In the genomic region with DNA sequence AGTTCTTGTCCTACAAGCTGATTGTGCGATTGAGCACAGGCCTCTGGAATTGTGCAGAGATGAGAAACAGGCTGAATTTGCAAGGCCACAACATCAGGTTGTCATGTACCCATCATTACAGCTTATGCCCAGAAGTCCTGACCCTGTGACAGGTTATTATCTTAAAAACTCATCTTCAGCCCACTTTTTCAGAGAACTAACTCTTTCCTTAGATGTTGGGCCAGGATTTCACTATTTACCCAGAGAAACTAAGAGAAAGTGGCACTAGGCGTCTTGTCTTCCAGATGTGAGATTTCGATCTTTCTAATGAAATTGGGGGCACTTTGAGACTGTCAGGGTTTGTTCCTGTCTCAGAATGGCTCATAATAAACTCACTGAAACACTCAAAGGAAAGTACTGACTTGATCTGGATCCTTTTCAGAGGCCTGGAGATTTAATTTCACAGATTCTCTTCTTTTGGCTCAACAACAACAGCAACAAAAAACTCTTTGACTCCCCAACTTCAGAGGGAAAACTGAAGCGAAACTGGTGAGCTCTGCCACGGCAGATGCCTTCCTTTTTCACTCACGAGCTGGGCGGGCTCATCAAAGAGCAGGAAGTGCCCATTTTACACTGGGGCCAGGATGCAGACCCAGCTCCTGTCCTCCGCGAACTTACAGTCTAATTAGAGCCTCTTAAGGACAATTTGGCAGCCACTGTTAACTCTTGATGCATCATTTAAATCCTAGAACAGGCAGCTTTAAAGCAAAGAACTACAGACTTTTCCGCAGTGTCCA, we compare ENCODE assay signal across 11 cellular contexts. TPM values are rescaled to one million over a fixed set of nuclear protein-coding genes. Genes with fewer than 3 reads are reported as not detected.
DNase-seq lines count a peak whose midpoint lies in the region; ATAC-seq, FAIRE-seq and TF ChIP-seq lines count a peak whose summit lies in the region.
"Had no signal": no experiment of that assay in that cellular context is flagged by ENCODE, and none has a peak within 500 bp of the region (broad histone marks: within the 10 kb centered on the region; RNA-seq: fewer than 3 reads in every experiment).

No MANE protein-coding gene starts in this region.

- no peak overlapping the region for H3K4me2 ChIP-seq in Karpas-422 (ENCODE audit: low read depth, low read length, poor library complexity, severe bottlenecking)

- H3K4me1 ChIP-seq in cardiac muscle cell (ENCODE audit: low read depth) (no peaks in the 10 kb centered on the region), right atrium auricular region (peaks cover 0 to 15% of the 10 kb centered on the region in 2 donors), lower lobe of right lung (peaks cover 34% of the 10 kb centered on the region), upper lobe of left lung (peaks cover 8 to 21% (median 16%) of the 10 kb centered on the region in 4 donors), Karpas-422 (ENCODE audit: low read length) (peaks cover 4% of the 10 kb centered on the region; the same call in 1 of the 2 replicates)

- TF ChIP-seq EP300 in upper lobe of left lung (IDR thresholded peaks at IDR 0.05), result no peak

- no peaks in the 10 kb centered on the region for H3K9me3 Mint-ChIP-seq in activated T-helper 17 cell treated with anti-CD3 and anti-CD28 coated beads, Interleukin-2, amount 50 U/mL, for 72 hours

- no peak for TF ChIP-seq POLR2A in upper lobe of left lung (IDR thresholded peaks at IDR 0.05)
- TF ChIP-seq POLR2A in GM12891 (IDR thresholded peaks at IDR 0.05; ENCODE audit: low read depth, low read length), result no peak

- no peaks in the 10 kb centered on the region for H4K20me1 ChIP-seq in Karpas-422 (ENCODE audit: insufficient read depth, low read depth, low read length)

- H3K4me1 Mint-ChIP-seq in activated T-helper 17 cell treated with anti-CD3 and anti-CD28 coated beads, Interleukin-2, amount 50 U/mL, for 72 hours, result peaks cover 10% of the 10 kb centered on the region

- no peak for FAIRE-seq in GM12891 (lab: Jason Lieb, UNC)

- H3K4me3 ChIP-seq in cardiac muscle cell (no peak overlapping the region), right atrium auricular region (no peak overlapping the region), lower lobe of right lung (no peak overlapping the region), upper lobe of left lung (no peak overlapping the region), Karpas-422 (ENCODE audit: low read length) (no peak overlapping the region)

- TF ChIP-seq CTCF in cardiac muscle cell (IDR thresholded peaks at IDR 0.05; ENCODE audit: low read depth, low read length) (no peak), right atrium auricular region (IDR thresholded peaks at IDR 0.05) (no peak), lower lobe of right lung (IDR thresholded peaks at IDR 0.05) (no peak), upper lobe of left lung (IDR thresholded peaks at IDR 0.05) (no peak)

- H3K9me3 ChIP-seq in cardiac muscle cell (ENCODE audit: low read depth) (no peaks in the 10 kb centered on the region), right atrium auricular region (no peaks in the 10 kb centered on the region), lower lobe of right lung (no peaks in the 10 kb centered on the region), upper lobe of left lung (no peaks in the 10 kb centered on the region), Karpas-422 (ENCODE audit: low read length) (no peaks in the 10 kb centered on the region)
- H3K9me3 ChIP-seq: Caco-2 had no signal

- H3K27ac ChIP-seq in cardiac muscle cell, result peak overlapping the region; percentile 41
- no peak overlapping the region for H3K27ac ChIP-seq in right atrium auricular region
- peak overlapping the region; percentile 59 for H3K27ac ChIP-seq in lower lobe of right lung
- H3K27ac ChIP-seq in upper lobe of left lung, result peak overlapping the region; percentile 8 to 44 (median 34)
- no peak overlapping the region for H3K27ac ChIP-seq in Karpas-422 (ENCODE audit: low read length)

- peaks cover 24% of the 10 kb centered on the region for H3K36me3 ChIP-seq in cardiac muscle cell
- peaks cover 11% of the 10 kb centered on the region for H3K36me3 ChIP-seq in right atrium auricular region
- peaks cover 22% of the 10 kb centered on the region for H3K36me3 ChIP-seq in lower lobe of right lung
- peaks cover 3 to 28% (median 16%) of the 10 kb centered on the region in 4 donors for H3K36me3 ChIP-seq in upper lobe of left lung
- H3K36me3 ChIP-seq in Karpas-422 (ENCODE audit: insufficient read depth, low read length), result peaks cover 3% of the 10 kb centered on the region; the same call in 1 of the 2 replicates

- H3K27me3 ChIP-seq in cardiac muscle cell, result no peaks in the 10 kb centered on the region
- H3K27me3 ChIP-seq in right atrium auricular region, result no peaks in the 10 kb centered on the region
- H3K27me3 ChIP-seq in lower lobe of right lung (ENCODE audit: low read depth), result no peaks in the 10 kb centered on the region
- no peaks in the 10 kb centered on the region for H3K27me3 ChIP-seq in upper lobe of left lung
- H3K27me3 ChIP-seq in Karpas-422 (ENCODE audit: low read length), result no peaks in the 10 kb centered on the region

- no peaks in the 10 kb centered on the region for H3K27me3 Mint-ChIP-seq in activated T-helper 17 cell treated with anti-CD3 and anti-CD28 coated beads, Interleukin-2, amount 50 U/mL, for 72 hours

- DNase-seq in cardiac muscle cell (ENCODE audit: low read depth in 1 of 2, low spot score in 1 of 2) (no peak), right atrium auricular region (ENCODE audit: low spot score) (no peak), lower lobe of right lung (no peak), upper lobe of left lung (no peak), NK-92 (lab: John Stamatoyannopoulos, UW; ENCODE audit: unreplicated experiment) (no peak), Karpas-422 (no peak), GM12891 (ENCODE audit: insufficient read length, low spot score) (no peak)
- DNase-seq: mesendoderm, NCI-H345 had no signal

- H3K27ac Mint-ChIP-seq in activated T-helper 17 cell treated with anti-CD3 and anti-CD28 coated beads, Interleukin-2, amount 50 U/mL, for 72 hours, result peak overlapping the region; percentile 15

- ATAC-seq in activated T-helper 17 cell treated with anti-CD3 and anti-CD28 coated beads, Interleukin-2, amount 50 U/mL, for 72 hours (replicated peaks), result peak; percentile 84
- ATAC-seq in lower lobe of right lung (no peak), upper lobe of left lung (ENCODE audit: low FRiP score in 2 of 2) (peak in 1 of 2 donors; percentile 29)

- no peaks in the 10 kb centered on the region for H3K79me2 ChIP-seq in Karpas-422 (ENCODE audit: low read length)

- H3K9ac ChIP-seq in Karpas-422 (ENCODE audit: low read length), result no peak overlapping the region

- intact Hi-C loops in lower lobe of right lung (cut with DNase I), result no loop called here

- H2AFZ ChIP-seq in Karpas-422 (ENCODE audit: low read length), result no peak overlapping the region

- H3K36me3 Mint-ChIP-seq in activated T-helper 17 cell treated with anti-CD3 and anti-CD28 coated beads, Interleukin-2, amount 50 U/mL, for 72 hours (ENCODE audit: low read depth), result peaks cover 31% of the 10 kb centered on the region

- 56 to 66% methylated on average over 10 of the region's 10 CpGs for WGBS in upper lobe of left lung, 2 donors

- H3K9me2 ChIP-seq in Karpas-422 (replicated peaks; ENCODE audit: insufficient read depth, low read length), result no peaks in the 10 kb centered on the region

- H3K4me3 Mint-ChIP-seq in activated T-helper 17 cell treated with anti-CD3 and anti-CD28 coated beads, Interleukin-2, amount 50 U/mL, for 72 hours, result peak overlapping the region; percentile 63

TF ChIP-seq in GM12891, 5 proteins besides CTCF, POLR2A, EP300 and RAD21:
- TF ChIP-seq PAX5 (IDR thresholded peaks at IDR 0.05; ENCODE audit: insufficient read depth, low read length, severe bottlenecking) (no peak), POLR2AphosphoS5 (IDR thresholded peaks at IDR 0.05; ENCODE audit: low read depth, low read length) (no peak), SPI1 (IDR thresholded peaks at IDR 0.05; ENCODE audit: low read depth, low read length) (no peak), POU2F2 (IDR thresholded peaks at IDR 0.05; ENCODE audit: low read depth, low read length) (no peak), TAF1 (IDR thresholded peaks at IDR 0.05; ENCODE audit: low read depth, low read length) (no peak)

RNA-seq across cellular contexts. Expression of a gene that starts 17.6 kb away (rescaled TPM):
- not detected in 2 replicates for total RNA-seq in cardiac muscle cell
- not detected in 2 replicates for polyA plus RNA-seq in cardiac muscle cell
- total RNA-seq in right atrium auricular region, result not detected
- not detected for total RNA-seq in activated T-helper 17 cell treated with anti-CD3 and anti-CD28 coated beads, Interleukin-2, amount 50 U/mL, for 72 hours
- not detected for total RNA-seq in lower lobe of right lung
- total RNA-seq in upper lobe of left lung, result under 1 TPM in 2 of 6 donors, not detected in 4; 0.06 to 0.61 TPM
- total RNA-seq in Karpas-422 (2014; rRNA removed; shearing (Covaris generic); ENCODE audit: low replicate concordance), result 0.14 TPM in 1 of 2 replicates, not detected in the other
- 0.09 TPM for polyA plus RNA-seq in GM12891 (2012; ENCODE audit: low read depth, missing spikeins)

Comparison
In these comparisons a context has a peak if more than half of its experiments do, and no peak if none do; other contexts are left out.
1. H3K27ac ChIP-seq: peak in cardiac muscle cell (single experiment), lower lobe of right lung (single experiment) and upper lobe of left lung (4 of 4); none in right atrium auricular region (0 of 2) and Karpas-422 (single experiment).